In genomic region chr5:108046955-108047670, GRCh38 we compare ENCODE assay signal across 19 cellular contexts.
DNase-seq lines count a peak whose midpoint lies in the region; ATAC-seq and TF ChIP-seq lines count a peak whose summit lies in the region.
"Had no signal": no experiment of that assay in that cellular context is flagged by ENCODE, and none has a peak within 500 bp of the region (broad histone marks: within the 10 kb centered on the region; RNA-seq: fewer than 3 reads in every experiment).

No MANE protein-coding gene starts in this region.

- H2AK5ac ChIP-seq in H9 (ENCODE audit: insufficient read length, low read length): no peak overlapping the region

- H3K27ac Mint-ChIP-seq in H9: peak overlapping the region in 2 of 3 experiments; percentile 7 to 36; a peak in 2 of 7 replicates

- no peak overlapping the region for H3K23ac ChIP-seq in H9 (ENCODE audit: insufficient read length, low read depth, low read length)

- H3K9me3 ChIP-seq in H9 (ENCODE audit: control insufficient read depth, low read depth, low read length): no peaks in the 10 kb centered on the region
- no peaks in the 10 kb centered on the region for H3K9me3 ChIP-seq in MM.1S (replicated peaks; ENCODE audit: insufficient read depth, low read length)
- H3K9me3 ChIP-seq: SJSA1 had no signal

- H3K23me2 ChIP-seq in H9 (ENCODE audit: insufficient read length, low read depth, low read length, poor library complexity, severe bottlenecking): no peaks in the 10 kb centered on the region

- DNase-seq in D341Med (ENCODE audit: low spot score) (peak; percentile 87), H9 (peak; percentile 26), UCSD-AML1 (lab: John Stamatoyannopoulos, UW; ENCODE audit: unreplicated experiment) (peak; percentile 4), iPS-NIHi11 (ENCODE audit: low spot score) (peak; percentile 14), MM.1S (no peak)
- no peak for DNase-seq in stimulated activated CD4-positive, alpha-beta T cell treated with anti-CD3 and anti-CD28 coated beads, Interleukin-4, amount 100 ng/mL, for 1 hour
- DNase-seq: AML-193, COR-L47, DMS53, HCEC 1CT, NCI-H1092, NCI-H1694, NCI-H526 treated with DMSO at 0.1 percent for 48 hours, SW 1271 had no signal

- no peak overlapping the region for H2BK15ac ChIP-seq in H9 (ENCODE audit: low read depth, low read length)

- H3K4me3 ChIP-seq in MM.1S (ENCODE audit: low read length): no peak overlapping the region
- H3K4me3 ChIP-seq: SJSA1 had no signal

- no peak overlapping the region for H4K5ac ChIP-seq in H9 (ENCODE audit: insufficient read length, low read depth, low read length)

- no peak overlapping the region for H3K4me2 ChIP-seq in H9 (ENCODE audit: insufficient read depth, insufficient read length, low read length)
- no peak overlapping the region for H3K4me2 ChIP-seq in MM.1S (ENCODE audit: low read depth, low read length)
- H3K4me2 ChIP-seq: KMS-11 had no signal

- H2BK20ac ChIP-seq in H9 (ENCODE audit: low read depth, low read length, poor library complexity, severe bottlenecking): no peak overlapping the region

- peaks cover 5 to 12% of the 10 kb centered on the region in 2 experiments for H3K4me1 Mint-ChIP-seq in H9

- no peaks in the 10 kb centered on the region for H3K4me1 ChIP-seq in H9 (ENCODE audit: insufficient read depth, low read length)
- H3K4me1 ChIP-seq in MM.1S (ENCODE audit: low read length): no peaks in the 10 kb centered on the region
- H3K4me1 ChIP-seq: SJSA1 had no signal

- ATAC-seq in HG03442 (IDR thresholded peaks at IDR 0.05; ENCODE audit: unreplicated experiment): no peak
- ATAC-seq in GM21786 (IDR thresholded peaks at IDR 0.05; ENCODE audit: unreplicated experiment): no peak

- H3F3A ChIP-seq in MM.1S (ENCODE audit: insufficient read depth, low read length): no peaks in the 10 kb centered on the region

- no peaks in the 10 kb centered on the region for H3K79me2 ChIP-seq in H9 (ENCODE audit: insufficient read depth, low read length)
- no peaks in the 10 kb centered on the region for H3K79me2 ChIP-seq in MM.1S (ENCODE audit: low read length)

- H3K4me3 Mint-ChIP-seq in H9: no peak overlapping the region

- H4K8ac ChIP-seq in H9 (replicated peaks; ENCODE audit: insufficient read length, low read depth, low read length): no peak overlapping the region

- no peaks in the 10 kb centered on the region for H3K9me2 ChIP-seq in MM.1S (replicated peaks; ENCODE audit: insufficient read depth, low read length)

- H3K36me3 Mint-ChIP-seq in H9 (ENCODE audit: insufficient read depth in 1 of 3, low read depth in 3 of 3): peaks cover 14 to 32% (median 21%) of the 10 kb centered on the region in 3 experiments

- no peaks in the 10 kb centered on the region for H3K79me1 ChIP-seq in H9 (ENCODE audit: insufficient read depth, low read depth, low read length, poor library complexity, severe bottlenecking)

- H3K27ac ChIP-seq in H9 (ENCODE audit: insufficient read length, low read depth, low read length): no peak overlapping the region
- H3K27ac ChIP-seq in MM.1S (ENCODE audit: low read length): no peak overlapping the region
- H3K27ac ChIP-seq: KMS-11, RWPE1, SJSA1 had no signal

- no peak overlapping the region for H2BK120ac ChIP-seq in H9 (ENCODE audit: low read depth, low read length, poor library complexity, severe bottlenecking)

- H2BK5ac ChIP-seq in H9 (ENCODE audit: insufficient read length, low read length): no peak overlapping the region

- H3K4ac ChIP-seq in H9 (ENCODE audit: low read depth, low read length): no peak overlapping the region

- H2AFZ ChIP-seq in H9 (ENCODE audit: low read length) (no peak overlapping the region), MM.1S (ENCODE audit: low read length) (no peak overlapping the region)

- H3K56ac ChIP-seq in H9 (ENCODE audit: insufficient read length, low read depth, low read length): no peak overlapping the region

- no peaks in the 10 kb centered on the region for H3K27me3 ChIP-seq in H9 (ENCODE audit: insufficient read depth, low read length)
- H3K27me3 ChIP-seq in MM.1S (replicated peaks; ENCODE audit: insufficient read depth, low read length): no peaks in the 10 kb centered on the region
- H3K27me3 ChIP-seq: SJSA1 had no signal

- H3K27me3 Mint-ChIP-seq in H9 (ENCODE audit: low read depth): no peaks in the 10 kb centered on the region; the same call in 1 of the 2 replicates

- TF ChIP-seq CTCF in H9 (conservative IDR thresholded peaks at IDR 0.05) (no peak), MM.1S (IDR thresholded peaks at IDR 0.05; ENCODE audit: low read length) (no peak)

- no peak overlapping the region for H3T11ph ChIP-seq in H9 (ENCODE audit: low read length)

- no peak overlapping the region for H3K18ac ChIP-seq in H9 (ENCODE audit: insufficient read length, low read depth, low read length)

- H2BK12ac ChIP-seq in H9 (ENCODE audit: insufficient read length, low read depth, low read length): no peak overlapping the region

- peaks cover 14 to 23% of the 10 kb centered on the region in 2 experiments for H3K9me3 Mint-ChIP-seq in H9

- no peak overlapping the region for H3K14ac ChIP-seq in H9 (ENCODE audit: insufficient read depth, low read length)

- H4K91ac ChIP-seq in H9 (ENCODE audit: insufficient read length, low read depth, low read length): no peak overlapping the region

- WGBS in H9 (ENCODE audit: extremely low coverage, insufficient read length, low lambda C conversion rate): no CpG with 5 or more reads among the region's 13 CpGs

- H3K36me3 ChIP-seq in MM.1S (replicated peaks; ENCODE audit: insufficient read depth, low read length): no peaks in the 10 kb centered on the region
- H3K36me3 ChIP-seq: SJSA1 had no signal

- H3K9ac ChIP-seq in H9 (ENCODE audit: extremely low read depth, insufficient read length, low read length) (no peak overlapping the region), MM.1S (ENCODE audit: low read length) (no peak overlapping the region)
- H3K9ac ChIP-seq: KMS-11 had no signal

- H4K20me1 ChIP-seq in H9 (ENCODE audit: control insufficient read depth, insufficient read depth, insufficient read length): no peaks in the 10 kb centered on the region
- no peaks in the 10 kb centered on the region for H4K20me1 ChIP-seq in MM.1S (ENCODE audit: insufficient read depth, low read length)

Comparison
In these comparisons a context has a peak if more than half of its experiments do, and no peak if none do; other contexts are left out.
1. DNase-seq: peak in D341Med (single experiment), H9 (single experiment), UCSD-AML1 (single experiment) and iPS-NIHi11 (single experiment); none in MM.1S (single experiment) and stimulated activated CD4-positive, alpha-beta T cell treated with anti-CD3 and anti-CD28 coated beads, Interleukin-4, amount 100 ng/mL, for 1 hour (single experiment).